In the genomic region with DNA sequence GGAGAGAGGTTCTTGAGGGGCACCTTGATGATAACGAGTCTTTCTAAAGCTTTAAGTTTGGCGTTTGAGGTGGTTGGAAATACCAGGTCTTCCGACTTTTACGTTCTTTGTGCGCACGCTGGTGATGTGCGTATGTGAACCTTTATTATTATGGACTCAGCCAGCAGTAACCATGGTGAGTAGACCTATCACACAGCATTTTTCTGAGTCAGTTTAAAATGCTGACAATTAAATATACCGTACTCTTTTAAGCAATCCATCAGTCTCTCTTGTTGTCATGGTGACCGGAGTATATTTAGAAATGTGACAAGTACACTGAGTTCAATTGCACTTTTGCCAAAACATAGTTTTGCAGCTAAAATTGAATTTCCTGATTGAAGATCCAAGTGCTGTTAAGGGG, we compare ENCODE assay signal across 28 cellular contexts.
DNase-seq lines count a peak whose midpoint lies in the region; ATAC-seq, FAIRE-seq and TF ChIP-seq lines count a peak whose summit lies in the region.
"Had no signal": no experiment of that assay in that cellular context is flagged by ENCODE, and none has a peak within 500 bp of the region (broad histone marks: within the 10 kb centered on the region; RNA-seq: fewer than 3 reads in every experiment).

No MANE protein-coding gene starts in this region.

- no peak for TF ChIP-seq CTCF in K562 (IDR thresholded peaks at IDR 0.05 in 2 of 3, conservative IDR thresholded peaks at IDR 0.05 in 1 of 3; ENCODE audit: insufficient read depth in 2 of 3, low read depth in 1 of 3, low read length in 3 of 3)
- TF ChIP-seq CTCF in sigmoid colon (IDR thresholded peaks at IDR 0.05) = no peak

- DNase-seq in Ammon's horn (ENCODE audit: low spot score) (peak; percentile 50), K562 (ENCODE audit: extremely low read depth in 1 of 4, low spot score in 3 of 4) (no peak), Right ventricle myocardium superior (no peak), sigmoid colon (no peak), posterior vena cava (ENCODE audit: low spot score) (no peak), GM12891 (ENCODE audit: insufficient read length, low spot score) (no peak)
- no peak for DNase-seq in activated naive CD4-positive, alpha-beta T cell treated with anti-CD3 and anti-CD28 coated beads, Interleukin-2, amount 50 U/mL, for 72 hours (ENCODE audit: low spot score in 2 of 2)
- DNase-seq: activated CD8-positive, alpha-beta T cell treated with anti-CD3 and anti-CD28 coated beads for 36 hours; activated naive CD4-positive, alpha-beta T cell treated with anti-CD3 and anti-CD28 coated beads, Interleukin-2, amount 50 U/mL, for 16 hours; activated T-cell treated with anti-CD3 and anti-CD28 coated beads, Interleukin-2, amount 50 U/mL, for 4 hours; CD8-positive, alpha-beta T cell; DMS79; effector memory CD4-positive, alpha-beta T cell; GOT3; kidney; NCI-H187; NCI-H524; SHP77 treated with DMSO at 0.1 percent for 48 hours; stimulated activated CD4-positive, alpha-beta T cell treated with anti-CD3 and anti-CD28 coated beads, Interleukin-12 subunit alpha, Interleukin-12 subunit beta, amount 100 ng/mL, for 4 hours; T-helper 17 cell had no signal

- H3K27me3 ChIP-seq in K562 (ENCODE audit: control insufficient read depth in 2 of 2, insufficient read depth in 2 of 2, low read length in 2 of 2) (no peaks in the 10 kb centered on the region), sigmoid colon (no peaks in the 10 kb centered on the region)
- H3K27me3 ChIP-seq: breast epithelium, hepatocyte, tibial nerve had no signal

- 6% methylated on average over 9 of the region's 9 CpGs for WGBS in K562 (ENCODE audit: insufficient coverage, low coverage, missing lambda C conversion rate)
- 89 to 93% methylated on average over 9 of the region's 9 CpGs for WGBS in sigmoid colon, 2 donors

- no TSS peak for BruUV-seq in K562 (replicated peaks; lab: Mats Ljungman, UMichigan)

- TF ChIP-seq POLR2A in K562 (conservative IDR thresholded peaks at IDR 0.05) (no peak), sigmoid colon (IDR thresholded peaks at IDR 0.05) (no peak), GM12891 (IDR thresholded peaks at IDR 0.05; ENCODE audit: low read depth, low read length) (no peak)

- H3K9me3 ChIP-seq in K562 (replicated peaks; ENCODE audit: control insufficient read depth, insufficient read depth, low read depth, low read length) (no peaks in the 10 kb centered on the region), sigmoid colon (no peaks in the 10 kb centered on the region)
- H3K9me3 ChIP-seq: breast epithelium, prostate gland, tibial nerve had no signal

- CTCF ChIA-PET in K562 (lab: Yijun Ruan, JAX; ENCODE audit: low intra/inter-chr PET ratio) = no interaction called here

- H3K36me3 Mint-ChIP-seq in activated naive CD4-positive, alpha-beta T cell treated with anti-CD3 and anti-CD28 coated beads, Interleukin-2, amount 50 U/mL, for 72 hours = peaks cover 5 to 55% of the 10 kb centered on the region in 2 donors
- H3K36me3 Mint-ChIP-seq: stimulated activated effector memory CD8-positive, alpha-beta T cell treated with anti-CD3 and anti-CD28 coated beads, Interleukin-12 subunit alpha, Interleukin-12 subunit beta, amount 100 ng/mL, for 72 hours had no signal

- H3K27ac Mint-ChIP-seq in activated naive CD4-positive, alpha-beta T cell treated with anti-CD3 and anti-CD28 coated beads, Interleukin-2, amount 50 U/mL, for 72 hours = no peak overlapping the region
- H3K27ac Mint-ChIP-seq: activated CD8-positive, alpha-beta T cell treated with anti-CD3 and anti-CD28 coated beads for 36 hours; CD8-positive, alpha-beta T cell; memory B cell; stimulated activated effector memory CD8-positive, alpha-beta T cell treated with anti-CD3 and anti-CD28 coated beads, Interleukin-12 subunit alpha, Interleukin-12 subunit beta, amount 100 ng/mL, for 72 hours had no signal

- TF ChIP-seq RAD21 in K562 (CRISPR knock-in tag; conservative IDR thresholded peaks at IDR 0.05 in 1 of 2, IDR thresholded peaks at IDR 0.05 in 1 of 2) = no peak

- H3K9ac ChIP-seq in K562 (ENCODE audit: insufficient read depth in 1 of 2, low read depth in 2 of 2, low read length in 2 of 2) = no peak overlapping the region

- TF ChIP-seq EP300 in K562 (IDR thresholded peaks at IDR 0.05; ENCODE audit: low read length) (no peak), sigmoid colon (IDR thresholded peaks at IDR 0.05) (peak in 1 of 4 donors; percentile 59)

- no peak overlapping the region for H3K27ac ChIP-seq in K562 (ENCODE audit: extremely low read depth, low read depth, low read length)
- H3K27ac ChIP-seq in sigmoid colon = peak overlapping the region; percentile 59 to 81 (median 68)
- H3K27ac ChIP-seq: breast epithelium, hepatocyte, prostate gland, tibial nerve had no signal

- in situ Hi-C loops in K562 (cut with MboI) = no loop called here

- POLR2A ChIA-PET in K562 (lab: Yijun Ruan, JAX) = no interaction called here

- ATAC-seq in K562 = no peak
- peak; percentile 72 for ATAC-seq in Right ventricle myocardium superior (ENCODE audit: poor library complexity)
- no peak for ATAC-seq in GM19463 (IDR thresholded peaks at IDR 0.05; ENCODE audit: unreplicated experiment)
- ATAC-seq in activated naive CD4-positive, alpha-beta T cell treated with anti-CD3 and anti-CD28 coated beads, Interleukin-2, amount 50 U/mL, for 72 hours = no peak
- ATAC-seq: activated CD8-positive, alpha-beta T cell treated with anti-CD3 and anti-CD28 coated beads for 36 hours; activated T-cell treated with anti-CD3 and anti-CD28 coated beads, Interleukin-2, amount 50 U/mL, for 4 hours; CD8-positive, alpha-beta T cell; natural killer cell treated with Interleukin-12 subunit alpha and Interleukin-12 subunit beta and Interleukin-15 and Interleukin-18, amount 100 ng/mL, for 72 hours; stimulated activated effector memory CD8-positive, alpha-beta T cell treated with anti-CD3 and anti-CD28 coated beads, Interleukin-12 subunit alpha, Interleukin-12 subunit beta, amount 100 ng/mL, for 72 hours; T-helper 17 cell had no signal

- H3K4me3 ChIP-seq in K562 (no peak overlapping the region), sigmoid colon (no peak overlapping the region)
- H3K4me3 ChIP-seq: breast epithelium, hepatocyte, prostate gland, tibial nerve had no signal

- peaks cover 6 to 17% of the 10 kb centered on the region in 2 donors for H3K9me3 Mint-ChIP-seq in activated naive CD4-positive, alpha-beta T cell treated with anti-CD3 and anti-CD28 coated beads, Interleukin-2, amount 50 U/mL, for 72 hours
- H3K9me3 Mint-ChIP-seq: memory B cell had no signal

- H2AFZ ChIP-seq in K562 (ENCODE audit: low read depth, low read length) = no peak overlapping the region
- H2AFZ ChIP-seq: hepatocyte had no signal

- H3K9me1 ChIP-seq in K562 (ENCODE audit: control insufficient read depth, insufficient read depth, low read length) = no peaks in the 10 kb centered on the region

- no peaks in the 10 kb centered on the region for H3K79me2 ChIP-seq in K562 (ENCODE audit: control insufficient read depth, insufficient read depth, low read length)

- H3K4me1 ChIP-seq in K562 (replicated peaks in 1 of 2; ENCODE audit: control insufficient read depth in 2 of 2, insufficient read depth in 2 of 2, low read length in 2 of 2) = no peaks in the 10 kb centered on the region
- peaks cover 0 to 89% (median 57%) of the 10 kb centered on the region in 4 donors for H3K4me1 ChIP-seq in sigmoid colon
- H3K4me1 ChIP-seq: breast epithelium, prostate gland had no signal

- intact Hi-C loops in K562 (cut with micrococcal nuclease) = no loop called here
- intact Hi-C loops in Right ventricle myocardium superior (cut with DNase I) = no loop called here
- intact Hi-C loops in sigmoid colon (cut with DNase I) = loop anchor here (10.0 kb wide), 1 partner anchor 271 kb away; no protein-coding TSS in a partner anchor
- intact Hi-C loops in posterior vena cava (cut with DNase I) = no loop called here

- FAIRE-seq in K562 (lab: Jason Lieb, UNC) (no peak), GM12891 (lab: Jason Lieb, UNC) (no peak)

- H3K4me2 ChIP-seq in K562 (ENCODE audit: insufficient read depth, low read length) = no peak overlapping the region
- H3K4me2 ChIP-seq: hepatocyte had no signal

- no peaks in the 10 kb centered on the region for H3K36me3 ChIP-seq in K562 (ENCODE audit: control insufficient read depth, insufficient read depth, low read length)
- no peaks in the 10 kb centered on the region for H3K36me3 ChIP-seq in sigmoid colon
- H3K36me3 ChIP-seq: breast epithelium, prostate gland, tibial nerve had no signal

- H4K20me1 ChIP-seq in K562 (replicated peaks; ENCODE audit: control insufficient read depth, insufficient read depth, low read length) = no peaks in the 10 kb centered on the region

TF ChIP-seq in K562, 482 proteins besides CTCF, POLR2A, EP300 and RAD21:
- TF ChIP-seq RFX1 (IDR thresholded peaks at IDR 0.05) (peak; percentile 50), SRF (CRISPR knock-in tag; IDR thresholded peaks at IDR 0.05) (no peak), SIRT6 (IDR thresholded peaks at IDR 0.05; ENCODE audit: low read depth, low read length) (no peak), ZBTB17 (CRISPR knock-in tag; IDR thresholded peaks at IDR 0.05) (no peak), NFATC3 (IDR thresholded peaks at IDR 0.05) (no peak)
- TF ChIP-seq, protein P1, sequence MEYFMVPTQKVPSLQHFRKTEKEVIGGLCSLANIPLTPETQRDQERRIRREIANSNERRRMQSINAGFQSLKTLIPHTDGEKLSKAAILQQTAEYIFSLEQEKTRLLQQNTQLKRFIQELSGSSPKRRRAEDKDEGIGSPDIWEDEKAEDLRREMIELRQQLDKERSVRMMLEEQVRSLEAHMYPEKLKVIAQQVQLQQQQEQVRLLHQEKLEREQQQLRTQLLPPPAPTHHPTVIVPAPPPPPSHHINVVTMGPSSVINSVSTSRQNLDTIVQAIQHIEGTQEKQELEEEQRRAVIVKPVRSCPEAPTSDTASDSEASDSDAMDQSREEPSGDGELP (CRISPR knock-in tag; IDR thresholded peaks at IDR 0.05; ENCODE audit: borderline replicate concordance) = no peak

TF ChIP-seq in GM12891, 5 proteins besides CTCF, POLR2A, EP300 and RAD21:
- TF ChIP-seq PAX5 (IDR thresholded peaks at IDR 0.05; ENCODE audit: insufficient read depth, low read length, severe bottlenecking) (no peak), SPI1 (IDR thresholded peaks at IDR 0.05; ENCODE audit: low read depth, low read length) (no peak)
